10 cellular contexts compared by ENCODE assay signal in genomic region chr14:91352101-91352500, GRCh38.
A peak's percentile ranks its signal among the peaks of the same experiment; 100 is the strongest.
DNase-seq lines count a peak whose midpoint lies in the region; ATAC-seq and TF ChIP-seq lines count a peak whose summit lies in the region.
"Had no signal": no experiment of that assay in that cellular context is flagged by ENCODE, and none has a peak within 500 bp of the region (broad histone marks: within the 10 kb centered on the region; RNA-seq: fewer than 3 reads in every experiment).

No MANE protein-coding gene starts in this region.

- peak overlapping the region; percentile 94 for H3K27ac Mint-ChIP-seq in activated naive CD8-positive, alpha-beta T cell treated with anti-CD3 and anti-CD28 coated beads for 36 hours
- peak overlapping the region; percentile 47 for H3K27ac Mint-ChIP-seq in type B pancreatic cell

- H3K9me3 Mint-ChIP-seq in activated naive CD8-positive, alpha-beta T cell treated with anti-CD3 and anti-CD28 coated beads for 36 hours = no peaks in the 10 kb centered on the region
- no peaks in the 10 kb centered on the region for H3K9me3 Mint-ChIP-seq in type B pancreatic cell

- H3K4me1 Mint-ChIP-seq in activated naive CD8-positive, alpha-beta T cell treated with anti-CD3 and anti-CD28 coated beads for 36 hours = peaks cover 89% of the 10 kb centered on the region
- peaks cover 64% of the 10 kb centered on the region for H3K4me1 Mint-ChIP-seq in type B pancreatic cell (ENCODE audit: unreplicated experiment)

- no peaks in the 10 kb centered on the region for H3K36me3 ChIP-seq in right atrium auricular region
- no peaks in the 10 kb centered on the region for H3K36me3 ChIP-seq in left lung

- no peak overlapping the region for H3K4me3 Mint-ChIP-seq in activated naive CD8-positive, alpha-beta T cell treated with anti-CD3 and anti-CD28 coated beads for 36 hours
- H3K4me3 Mint-ChIP-seq in type B pancreatic cell = no peak overlapping the region

- TF ChIP-seq CTCF in right atrium auricular region (IDR thresholded peaks at IDR 0.05) (no peak), left lung (IDR thresholded peaks at IDR 0.05) (no peak), type B pancreatic cell (conservative IDR thresholded peaks at IDR 0.05) (no peak)

- H3K27me3 Mint-ChIP-seq in activated naive CD8-positive, alpha-beta T cell treated with anti-CD3 and anti-CD28 coated beads for 36 hours = no peaks in the 10 kb centered on the region
- H3K27me3 Mint-ChIP-seq in type B pancreatic cell = no peaks in the 10 kb centered on the region

- ATAC-seq in Right ventricle myocardium inferior = peak; percentile 87
- peak; percentile 69 for ATAC-seq in left lung

- DNase-seq in Right ventricle myocardium inferior (ENCODE audit: missing footprints) = peak; percentile 68
- no peak for DNase-seq in right atrium auricular region (ENCODE audit: low spot score)
- DNase-seq in activated naive CD8-positive, alpha-beta T cell treated with anti-CD3 and anti-CD28 coated beads for 36 hours = no peak
- peak in 1 of 2 donors; percentile 83 for DNase-seq in left lung
- no peak for DNase-seq in type B pancreatic cell (ENCODE audit: extremely low spot score, unreplicated experiment)
- no peak for DNase-seq in activated gamma-delta T cell (lab: John Stamatoyannopoulos, UW)
- no peak for DNase-seq in NCI-H524 treated with DMSO at 0.1 percent for 48 hours (lab: John Stamatoyannopoulos, UW)
- no peak for DNase-seq in NCI-H226
- DNase-seq: effector CD4-positive, alpha-beta T cell had no signal

- peaks cover 0 to 28% of the 10 kb centered on the region in 2 donors for H3K4me1 ChIP-seq in right atrium auricular region
- peaks cover 20 to 54% of the 10 kb centered on the region in 2 donors for H3K4me1 ChIP-seq in left lung

- no peak overlapping the region for H3K27ac ChIP-seq in right atrium auricular region
- H3K27ac ChIP-seq in left lung = peak overlapping the region in 1 of 2 donors; percentile 61
- H3K27ac ChIP-seq: C4-2B had no signal

- H3K36me3 Mint-ChIP-seq in activated naive CD8-positive, alpha-beta T cell treated with anti-CD3 and anti-CD28 coated beads for 36 hours = peaks cover 28% of the 10 kb centered on the region
- H3K36me3 Mint-ChIP-seq in type B pancreatic cell = no peaks in the 10 kb centered on the region

- H3K9me3 ChIP-seq in right atrium auricular region (no peaks in the 10 kb centered on the region), left lung (no peaks in the 10 kb centered on the region)

- intact Hi-C loops in Right ventricle myocardium inferior (cut with DNase I) (no loop called here), left lung (cut with DNase I) (no loop called here)

- H3K4me3 ChIP-seq in right atrium auricular region = no peak overlapping the region
- no peak overlapping the region for H3K4me3 ChIP-seq in left lung

- H3K27me3 ChIP-seq in right atrium auricular region = no peaks in the 10 kb centered on the region
- H3K27me3 ChIP-seq in left lung = no peaks in the 10 kb centered on the region
